In genomic region chr14:42172304-42172703, GRCh38 we compare ENCODE assay signal across 39 cellular contexts.
"Had no signal": no experiment of that assay in that cellular context is flagged by ENCODE, and none has a peak within 500 bp of the region (broad histone marks: within the 10 kb centered on the region; RNA-seq: fewer than 3 reads in every experiment).

No MANE protein-coding gene starts in this region.

- H3K9me3 ChIP-seq: adrenal gland, ascending aorta, body of pancreas had no signal

- H3K4me1 Mint-ChIP-seq: activated naive CD4-positive, alpha-beta T cell treated with anti-CD3 and anti-CD28 coated beads, Interleukin-2, amount 10 ng/mL, durations not matched to agents 7 days and 5 days; activated naive CD4-positive, alpha-beta T cell treated with anti-CD3 and anti-CD28 coated beads, Interleukin-2, amount 50 U/mL, for 24 hours; activated naive CD8-positive, alpha-beta T cell treated with anti-CD3 and anti-CD28 coated beads for 36 hours; activated naive CD8-positive, alpha-beta T cell treated with anti-CD3 and anti-CD28 coated beads, Interleukin-2, amount 10 ng/mL, durations not matched to agents 7 days and 5 days; activated naive CD8-positive, alpha-beta T cell treated with anti-CD3 and anti-CD28 coated beads, Interleukin-2, amount 50 U/mL, for 24 hours; activated T-helper 17 cell treated with anti-CD3 and anti-CD28 coated beads, Interleukin-2, amount 50 U/mL, for 72 hours; brain; central memory CD8-positive, alpha-beta T cell had no signal

- H3K4me3 Mint-ChIP-seq: activated naive CD4-positive, alpha-beta T cell treated with anti-CD3 and anti-CD28 coated beads for 36 hours; activated naive CD4-positive, alpha-beta T cell treated with anti-CD3 and anti-CD28 coated beads, Interleukin-2, amount 10 ng/mL, durations not matched to agents 7 days and 5 days; activated naive CD4-positive, alpha-beta T cell treated with anti-CD3 and anti-CD28 coated beads, Interleukin-2, amount 50 U/mL, for 24 hours; activated naive CD8-positive, alpha-beta T cell; activated naive CD8-positive, alpha-beta T cell treated with anti-CD3 and anti-CD28 coated beads for 36 hours; activated naive CD8-positive, alpha-beta T cell treated with anti-CD3 and anti-CD28 coated beads, Interleukin-2, amount 10 ng/mL, durations not matched to agents 7 days and 5 days; activated naive CD8-positive, alpha-beta T cell treated with anti-CD3 and anti-CD28 coated beads, Interleukin-2, amount 50 U/mL, for 24 hours; activated T-cell treated with anti-CD3 and anti-CD28 coated beads, Interleukin-2, amount 50 U/mL, for 24 hours; activated T-cell treated with anti-CD3 and anti-CD28 coated beads, Interleukin-2, amount 50 U/mL, for 4 hours; activated T-cell treated with anti-CD3 and anti-CD28 coated beads, Interleukin-2, amount 50 U/mL, for 72 hours; activated T-helper 1 cell treated with anti-CD3 and anti-CD28 coated beads, Interleukin-12 subunit alpha, Interleukin-12 subunit beta, Interleukin-2, Interleukin-4 antibody, amounts not matched to agents 30 ng/mL and 10 ng/mL and 1 ng/mL, durations not matched to agents 14 hours and 24 hours and 36 hours; activated T-helper 17 cell treated with anti-CD3 and anti-CD28 coated beads, Interleukin-2, amount 50 U/mL, for 72 hours; brain; central memory CD8-positive, alpha-beta T cell had no signal

- H3K4me3 ChIP-seq: adrenal gland, ascending aorta, body of pancreas, breast epithelium, cardiac muscle cell had no signal

- DNase-seq: activated effector memory CD4-positive, alpha-beta T cell treated with anti-CD3 and anti-CD28 coated beads, Interleukin-2, amount 50 U/mL, for 16 hours; activated effector memory CD4-positive, alpha-beta T cell treated with Interleukin-2 at 50 U/mL for 16 hours; activated gamma-delta T cell; activated gamma-delta T cell treated with Interleukin-2 at 50 U/mL for 16 hours; activated naive CD4-positive, alpha-beta T cell; activated naive CD4-positive, alpha-beta T cell treated with anti-CD3 and anti-CD28 coated beads for 36 hours; activated naive CD4-positive, alpha-beta T cell treated with anti-CD3 and anti-CD28 coated beads, Interleukin-2, amount 10 ng/mL, durations not matched to agents 7 days and 5 days; activated naive CD4-positive, alpha-beta T cell treated with anti-CD3 and anti-CD28 coated beads, Interleukin-2, amount 50 U/mL, for 16 hours; activated naive CD4-positive, alpha-beta T cell treated with Interleukin-2 at 50 U/mL for 16 hours; activated naive CD8-positive, alpha-beta T cell treated with anti-CD3 and anti-CD28 coated beads for 36 hours; activated naive CD8-positive, alpha-beta T cell treated with anti-CD3 and anti-CD28 coated beads, Interleukin-2, amount 10 ng/mL, durations not matched to agents 7 days and 5 days; activated naive CD8-positive, alpha-beta T cell treated with anti-CD3 and anti-CD28 coated beads, Interleukin-2, amount 50 U/mL, for 24 hours; activated T-cell treated with anti-CD3 and anti-CD28 coated beads, Interleukin-2, amount 50 U/mL, for 24 hours; activated T-cell treated with anti-CD3 and anti-CD28 coated beads, Interleukin-2, amount 50 U/mL, for 4 hours; activated T-cell treated with anti-CD3 and anti-CD28 coated beads, Interleukin-2, amount 50 U/mL, for 48 hours; activated T-cell treated with anti-CD3 and anti-CD28 coated beads, Interleukin-2, amount 50 U/mL, for 72 hours; adrenal gland; amniotic stem cell; amygdala; anterior cingulate cortex; aorta; body of pancreas; brain microvascular endothelial cell; caudate nucleus; central memory CD4-positive, alpha-beta T cell; cerebellar nuclear complex had no signal

- ATAC-seq: activated naive CD4-positive, alpha-beta T cell treated with anti-CD3 and anti-CD28 coated beads, Interleukin-2, amount 50 U/mL, for 72 hours; activated naive CD8-positive, alpha-beta T cell treated with anti-CD3 and anti-CD28 coated beads, Interleukin-2, amount 50 U/mL, for 24 hours; activated T-cell treated with anti-CD3 and anti-CD28 coated beads, Interleukin-2, amount 50 U/mL, for 4 hours; activated T-cell treated with anti-CD3 and anti-CD28 coated beads, Interleukin-2, amount 50 U/mL, for 72 hours; activated T-helper 17 cell treated with anti-CD3 and anti-CD28 coated beads, Interleukin-2, amount 50 U/mL, for 72 hours; body of pancreas had no signal

- H3K27ac ChIP-seq: adrenal gland, ascending aorta, body of pancreas, brain microvascular endothelial cell, breast epithelium, cardiac muscle cell had no signal

- H3K4me1 ChIP-seq: adrenal gland, ascending aorta, body of pancreas, breast epithelium had no signal

- H3K27ac Mint-ChIP-seq: activated naive CD4-positive, alpha-beta T cell treated with anti-CD3 and anti-CD28 coated beads for 36 hours; activated naive CD4-positive, alpha-beta T cell treated with anti-CD3 and anti-CD28 coated beads, Interleukin-2, amount 10 ng/mL, durations not matched to agents 7 days and 5 days; activated naive CD4-positive, alpha-beta T cell treated with anti-CD3 and anti-CD28 coated beads, Interleukin-2, amount 50 U/mL, for 24 hours; activated naive CD4-positive, alpha-beta T cell treated with anti-CD3 and anti-CD28 coated beads, Interleukin-2, amount 50 U/mL, for 72 hours; activated naive CD8-positive, alpha-beta T cell; activated naive CD8-positive, alpha-beta T cell treated with anti-CD3 and anti-CD28 coated beads for 36 hours; activated naive CD8-positive, alpha-beta T cell treated with anti-CD3 and anti-CD28 coated beads, Interleukin-2, amount 10 ng/mL, durations not matched to agents 7 days and 5 days; activated naive CD8-positive, alpha-beta T cell treated with anti-CD3 and anti-CD28 coated beads, Interleukin-2, amount 50 U/mL, for 24 hours; activated T-cell treated with anti-CD3 and anti-CD28 coated beads, Interleukin-2, amount 50 U/mL, for 24 hours; activated T-cell treated with anti-CD3 and anti-CD28 coated beads, Interleukin-2, amount 50 U/mL, for 72 hours; activated T-helper 1 cell treated with anti-CD3 and anti-CD28 coated beads, Interleukin-12 subunit alpha, Interleukin-12 subunit beta, Interleukin-2, Interleukin-4 antibody, amounts not matched to agents 30 ng/mL and 10 ng/mL and 1 ng/mL, durations not matched to agents 14 hours and 24 hours and 36 hours; activated T-helper 17 cell treated with anti-CD3 and anti-CD28 coated beads, Interleukin-2, amount 50 U/mL, for 72 hours; activated T-helper 2 cell treated with anti-CD3 and anti-CD28 coated beads, Interferon-gamma antibody, Interleukin-2, Interleukin-4, amounts not matched to agents 10 μg/mL and 5 μg/mL and 100 μg/mL, durations not matched to agents 14 hours and 24 hours and 36 hours; brain had no signal

- FAIRE-seq: astrocyte, bronchial epithelial cell had no signal

- H3K36me3 Mint-ChIP-seq: activated naive CD4-positive, alpha-beta T cell treated with anti-CD3 and anti-CD28 coated beads, Interleukin-2, amount 10 ng/mL, durations not matched to agents 7 days and 5 days; activated naive CD4-positive, alpha-beta T cell treated with anti-CD3 and anti-CD28 coated beads, Interleukin-2, amount 50 U/mL, for 24 hours; activated naive CD8-positive, alpha-beta T cell; activated naive CD8-positive, alpha-beta T cell treated with anti-CD3 and anti-CD28 coated beads for 36 hours; activated naive CD8-positive, alpha-beta T cell treated with anti-CD3 and anti-CD28 coated beads, Interleukin-2, amount 10 ng/mL, durations not matched to agents 7 days and 5 days; brain had no signal

- H3K9me3 Mint-ChIP-seq: activated naive CD4-positive, alpha-beta T cell treated with anti-CD3 and anti-CD28 coated beads, Interleukin-2, amount 50 U/mL, for 24 hours had no signal

- H3K27me3 Mint-ChIP-seq: activated naive CD4-positive, alpha-beta T cell treated with anti-CD3 and anti-CD28 coated beads, Interleukin-2, amount 10 ng/mL, durations not matched to agents 7 days and 5 days; activated naive CD4-positive, alpha-beta T cell treated with anti-CD3 and anti-CD28 coated beads, Interleukin-2, amount 50 U/mL, for 24 hours; activated naive CD8-positive, alpha-beta T cell; activated naive CD8-positive, alpha-beta T cell treated with anti-CD3 and anti-CD28 coated beads for 36 hours; activated naive CD8-positive, alpha-beta T cell treated with anti-CD3 and anti-CD28 coated beads, Interleukin-2, amount 10 ng/mL, durations not matched to agents 7 days and 5 days; activated naive CD8-positive, alpha-beta T cell treated with anti-CD3 and anti-CD28 coated beads, Interleukin-2, amount 50 U/mL, for 24 hours; activated T-cell treated with anti-CD3 and anti-CD28 coated beads, Interleukin-2, amount 50 U/mL, for 24 hours; activated T-helper 17 cell treated with anti-CD3 and anti-CD28 coated beads, Interleukin-2, amount 50 U/mL, for 72 hours; central memory CD8-positive, alpha-beta T cell had no signal

- H3K27me3 ChIP-seq: adrenal gland, ascending aorta, body of pancreas, brain microvascular endothelial cell, breast epithelium, cardiac muscle cell had no signal

- H3K36me3 ChIP-seq: adrenal gland, ascending aorta, brain microvascular endothelial cell, breast epithelium, cardiac muscle cell had no signal
